Comparison of ENCODE assay signal across 20 cellular contexts in the genomic region with DNA sequence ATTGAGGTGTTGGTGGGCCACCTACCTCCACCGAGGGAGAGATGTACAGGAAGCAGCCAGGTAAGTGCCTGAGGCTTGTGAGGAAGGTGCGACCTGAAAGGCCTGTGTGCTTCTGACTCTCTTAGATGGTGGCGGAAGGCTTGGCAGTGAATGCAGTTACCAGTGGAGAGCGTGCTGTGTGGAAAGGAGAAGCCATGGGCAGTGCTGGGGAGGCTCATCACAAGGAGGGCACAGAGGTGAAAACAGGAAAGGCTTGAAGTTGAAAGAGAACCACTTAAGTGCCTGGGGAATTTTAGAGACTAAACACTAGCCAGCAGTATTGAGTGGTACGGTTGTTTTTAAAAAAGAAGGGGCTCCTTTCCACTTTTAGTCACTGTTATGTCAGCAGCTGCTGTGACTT.
DNase-seq lines count a peak whose midpoint lies in the region; ATAC-seq and TF ChIP-seq lines count a peak whose summit lies in the region.
"Had no signal": no experiment of that assay in that cellular context is flagged by ENCODE, and none has a peak within 500 bp of the region (broad histone marks: within the 10 kb centered on the region; RNA-seq: fewer than 3 reads in every experiment).

No MANE protein-coding gene starts in this region.

- H3K27me3 ChIP-seq in left lung (no peaks in the 10 kb centered on the region), GM23248 (replicated peaks; ENCODE audit: insufficient read depth) (no peaks in the 10 kb centered on the region)
- H3K27me3 ChIP-seq: BLaER1 had no signal

- H3K27ac Mint-ChIP-seq in stimulated activated effector memory CD8-positive, alpha-beta T cell treated with anti-CD3 and anti-CD28 coated beads, Interleukin-12 subunit alpha, Interleukin-12 subunit beta, amount 100 ng/mL, for 72 hours, result peak overlapping the region; percentile 10
- no peak overlapping the region for H3K27ac Mint-ChIP-seq in stimulated activated naive CD8-positive, alpha-beta T cell treated with anti-CD3 and anti-CD28 coated beads, Interleukin-15, amount 100 ng/mL, for 72 hours
- H3K27ac Mint-ChIP-seq: B cell; CD8-positive, alpha-beta T cell; GM23338; H9 had no signal

- no peaks in the 10 kb centered on the region for H3K36me3 ChIP-seq in left lung
- no peaks in the 10 kb centered on the region for H3K36me3 ChIP-seq in GM23248 (ENCODE audit: low read depth)

- no peaks in the 10 kb centered on the region for H3K36me3 Mint-ChIP-seq in stimulated activated effector memory CD8-positive, alpha-beta T cell treated with anti-CD3 and anti-CD28 coated beads, Interleukin-12 subunit alpha, Interleukin-12 subunit beta, amount 100 ng/mL, for 72 hours

- no peaks in the 10 kb centered on the region for H3K79me2 ChIP-seq in GM23248 (ENCODE audit: insufficient read depth)

- no peak overlapping the region for H2AFZ ChIP-seq in GM23248
- H2AFZ ChIP-seq: GM23338 had no signal

- H3K4me1 Mint-ChIP-seq in stimulated activated effector memory CD8-positive, alpha-beta T cell treated with anti-CD3 and anti-CD28 coated beads, Interleukin-12 subunit alpha, Interleukin-12 subunit beta, amount 100 ng/mL, for 72 hours, result peaks cover 11% of the 10 kb centered on the region
- peaks cover 5% of the 10 kb centered on the region for H3K4me1 Mint-ChIP-seq in stimulated activated naive CD8-positive, alpha-beta T cell treated with anti-CD3 and anti-CD28 coated beads, Interleukin-15, amount 100 ng/mL, for 72 hours
- H3K4me1 Mint-ChIP-seq: B cell, H9 had no signal

- no peaks in the 10 kb centered on the region for H3K9me3 ChIP-seq in left lung
- no peaks in the 10 kb centered on the region for H3K9me3 ChIP-seq in GM23248 (ENCODE audit: low read depth)
- H3K9me3 ChIP-seq: BLaER1, Caco-2 had no signal

- in situ Hi-C loops in GM23248 (cut with MboI), result no loop called here

- peak; percentile 84 for ATAC-seq in left lung
- ATAC-seq in stimulated activated effector memory CD8-positive, alpha-beta T cell treated with anti-CD3 and anti-CD28 coated beads, Interleukin-12 subunit alpha, Interleukin-12 subunit beta, amount 100 ng/mL, for 72 hours, result no peak
- no peak for ATAC-seq in stimulated activated naive CD8-positive, alpha-beta T cell treated with anti-CD3 and anti-CD28 coated beads, Interleukin-15, amount 100 ng/mL, for 72 hours
- no peak for ATAC-seq in GM21737 (IDR thresholded peaks at IDR 0.05; ENCODE audit: unreplicated experiment)
- ATAC-seq: CD8-positive, alpha-beta T cell; GM23338; HCT116 had no signal

- H3K4me2 ChIP-seq in GM23248 (ENCODE audit: unreplicated experiment), result no peak overlapping the region
- H3K4me2 ChIP-seq: BLaER1, GM23338 had no signal

- no peaks in the 10 kb centered on the region for H3K9me3 Mint-ChIP-seq in stimulated activated effector memory CD8-positive, alpha-beta T cell treated with anti-CD3 and anti-CD28 coated beads, Interleukin-12 subunit alpha, Interleukin-12 subunit beta, amount 100 ng/mL, for 72 hours
- peaks cover 0 to 6% of the 10 kb centered on the region in 2 donors for H3K9me3 Mint-ChIP-seq in stimulated activated naive CD8-positive, alpha-beta T cell treated with anti-CD3 and anti-CD28 coated beads, Interleukin-15, amount 100 ng/mL, for 72 hours
- H3K9me3 Mint-ChIP-seq: CD4-positive, CD25-positive, alpha-beta regulatory T cell; CD8-positive, alpha-beta T cell; GM23338; H9 had no signal

- no peaks in the 10 kb centered on the region for H3K9me2 ChIP-seq in GM23248 (ENCODE audit: insufficient read depth)

- H3K4me3 ChIP-seq in left lung (no peak overlapping the region), GM23248 (no peak overlapping the region)
- H3K4me3 ChIP-seq: BLaER1, GM23338 had no signal

- no peak overlapping the region for H3K4me3 Mint-ChIP-seq in stimulated activated effector memory CD8-positive, alpha-beta T cell treated with anti-CD3 and anti-CD28 coated beads, Interleukin-12 subunit alpha, Interleukin-12 subunit beta, amount 100 ng/mL, for 72 hours
- H3K4me3 Mint-ChIP-seq in stimulated activated naive CD8-positive, alpha-beta T cell treated with anti-CD3 and anti-CD28 coated beads, Interleukin-15, amount 100 ng/mL, for 72 hours, result no peak overlapping the region
- H3K4me3 Mint-ChIP-seq: B cell; CD4-positive, CD25-positive, alpha-beta regulatory T cell; CD8-positive, alpha-beta T cell; GM23338; H9 had no signal

- no peak overlapping the region for H3K9ac ChIP-seq in GM23248
- H3K9ac ChIP-seq: BLaER1 had no signal

- intact Hi-C loops in left lung (cut with DNase I), result no loop called here

- H3K4me1 ChIP-seq in left lung (no peaks in the 10 kb centered on the region), GM23248 (ENCODE audit: insufficient read depth) (peaks cover 40% of the 10 kb centered on the region)
- H3K4me1 ChIP-seq: Caco-2 had no signal

- H3K27ac ChIP-seq in left lung (no peak overlapping the region), GM23248 (no peak overlapping the region)
- H3K27ac ChIP-seq: 22Rv1, BLaER1, C4-2B had no signal

- no peaks in the 10 kb centered on the region for H3K27me3 Mint-ChIP-seq in stimulated activated naive CD8-positive, alpha-beta T cell treated with anti-CD3 and anti-CD28 coated beads, Interleukin-15, amount 100 ng/mL, for 72 hours
- H3K27me3 Mint-ChIP-seq: B cell; CD4-positive, CD25-positive, alpha-beta regulatory T cell had no signal

- WGBS in GM23248 (ENCODE audit: low coverage in 1 of 2, low lambda C conversion rate in 2 of 2, missing lambda C conversion rate in 2 of 2), 2 experiments, result 94 to 97% methylated on average over 5 of the region's 5 CpGs

- peaks cover 32% of the 10 kb centered on the region for H3F3A ChIP-seq in GM23248 (ENCODE audit: insufficient read depth)

- H4K20me1 ChIP-seq in GM23248 (ENCODE audit: insufficient read depth), result no peaks in the 10 kb centered on the region
- H4K20me1 ChIP-seq: BLaER1 had no signal

- peak; percentile 37 for DNase-seq in NCI-H510A treated with DMSO at 0.1 percent for 48 hours (lab: John Stamatoyannopoulos, UW)
- DNase-seq in NCI-H510A (lab: John Stamatoyannopoulos, UW), result no peak
- no peak for DNase-seq in left lung
- DNase-seq in stimulated activated effector memory CD8-positive, alpha-beta T cell treated with anti-CD3 and anti-CD28 coated beads, Interleukin-12 subunit alpha, Interleukin-12 subunit beta, amount 100 ng/mL, for 72 hours (ENCODE audit: low spot score in 2 of 2), result no peak
- DNase-seq in GM23248, result no peak
- no peak for DNase-seq in stimulated activated naive CD8-positive, alpha-beta T cell treated with anti-CD3 and anti-CD28 coated beads, Interleukin-15, amount 100 ng/mL, for 72 hours
- no peak for DNase-seq in UCSD-AML1 (lab: John Stamatoyannopoulos, UW; ENCODE audit: unreplicated experiment)
- DNase-seq: Caco-2; CD4-positive, CD25-positive, alpha-beta regulatory T cell; CD8-positive, alpha-beta T cell; DMS153; DND-41; H9 had no signal

- no peak for TF ChIP-seq CTCF in left lung (IDR thresholded peaks at IDR 0.05)
